ENCODE assay signal across 8 cellular contexts in genomic region chr14:24051162-24051788, GRCh38. TPM values are rescaled to one million over a fixed set of nuclear protein-coding genes. Genes with fewer than 3 reads are reported as not detected.
A peak's percentile ranks its signal among the peaks of the same experiment; 100 is the strongest.
DNase-seq lines count a peak whose midpoint lies in the region; ATAC-seq, FAIRE-seq and TF ChIP-seq lines count a peak whose summit lies in the region.

No MANE protein-coding gene starts in this region.

- H3K36me3 Mint-ChIP-seq in activated naive CD8-positive, alpha-beta T cell, result no peaks in the 10 kb centered on the region

- H3K9me3 ChIP-seq in iPS-20b (ENCODE audit: insufficient read depth, low read depth, low read length), result no peaks in the 10 kb centered on the region
- H3K9me3 ChIP-seq in spleen, result no peaks in the 10 kb centered on the region

- intact Hi-C loops in spleen (cut with DNase I; ENCODE audit: low total_unique reads), result no loop called here

- H3K36me3 ChIP-seq in iPS-20b (ENCODE audit: insufficient read depth, low read depth, low read length) (no peaks in the 10 kb centered on the region), spleen (no peaks in the 10 kb centered on the region)

- H3K27me3 ChIP-seq in iPS-20b (ENCODE audit: insufficient read depth, low read length) (no peaks in the 10 kb centered on the region; the same call in 1 of the 2 replicates), spleen (replicated peaks in 1 of 7) (peaks cover 0 to 30% (median 0%) of the 10 kb centered on the region in 7 donors)

- no peak for TF ChIP-seq CTCF in spleen (IDR thresholded peaks at IDR 0.05 in 8 of 11, conservative IDR thresholded peaks at IDR 0.05 in 3 of 11)

- peak overlapping the region; percentile 37 for H3K27ac Mint-ChIP-seq in activated naive CD8-positive, alpha-beta T cell

- FAIRE-seq in RCC 7860 (lab: Jason Lieb, UNC), result no peak

- H3K4me1 Mint-ChIP-seq in activated naive CD8-positive, alpha-beta T cell (ENCODE audit: low read depth), result peaks cover 18% of the 10 kb centered on the region

- no peaks in the 10 kb centered on the region for H3K9me3 Mint-ChIP-seq in activated naive CD8-positive, alpha-beta T cell (ENCODE audit: low read depth)

- peak; percentile 17 for ATAC-seq in HG02852 (IDR thresholded peaks at IDR 0.05; ENCODE audit: unreplicated experiment)

- 20 to 30% (median 25%) methylated on average over 18 to 20 of the region's 20 CpGs for WGBS in spleen, 5 donors

- H3K9ac ChIP-seq in iPS-20b (ENCODE audit: low read depth, low read length), result peak overlapping the region; percentile 84

- no peak for DNase-seq in spleen
- DNase-seq in SKM-1 treated with dmso at 0.1 percent for 144 hours (lab: John Stamatoyannopoulos, UW; ENCODE audit: unreplicated experiment), result no peak
- no peak for DNase-seq in RCC 7860 (ENCODE audit: low spot score)
- DNase-seq in SHP77 treated with DMSO at 0.1 percent for 48 hours (lab: John Stamatoyannopoulos, UW), result no peak

- H3K4me3 ChIP-seq in GM08714 (ENCODE audit: low read length) (peak overlapping the region; percentile 56; the same call in 1 of the 2 replicates), iPS-20b (ENCODE audit: low read length) (peak overlapping the region; percentile 87), spleen (peak overlapping the region; percentile 50 to 94 (median 74))

- peaks cover 8% of the 10 kb centered on the region for H3K27me3 Mint-ChIP-seq in activated naive CD8-positive, alpha-beta T cell

- H3K4me1 ChIP-seq in iPS-20b (ENCODE audit: insufficient read depth, low read length) (peaks cover 3% of the 10 kb centered on the region; the same call in 1 of the 2 replicates), spleen (peaks cover 8 to 43% (median 28%) of the 10 kb centered on the region in 6 donors)

- peak overlapping the region; percentile 84 for H3K4me3 Mint-ChIP-seq in activated naive CD8-positive, alpha-beta T cell

- TF ChIP-seq POLR2A in spleen (IDR thresholded peaks at IDR 0.05), result no peak

- H3K27ac ChIP-seq in iPS-20b (ENCODE audit: low read length) (no peak overlapping the region), spleen (peak overlapping the region in 6 of 8 donors; percentile 59 to 80 (median 70))

RNA-seq across cellular contexts. Expression of gene CARMIL3, which starts 0.5 kb away (rescaled TPM):
- total RNA-seq in spleen, result 1 to 10 TPM in 6 of 7 donors, under 1 TPM in 1; 0.44 to 3.2 (median 1.5) TPM
- polyA plus RNA-seq in spleen, result 1 to 10 TPM in 2 of 3 donors, under 1 TPM in 1; 0.39 to 1.8 (median 1.0) TPM

RNA-seq across cellular contexts. Expression of gene CPNE6, which starts 20.1 kb away (rescaled TPM):
- under 1 TPM in 1 of 7 donors, not detected in 6; 0.13 TPM for total RNA-seq in spleen
- under 1 TPM in 1 of 3 donors, not detected in 2; 0.03 TPM for polyA plus RNA-seq in spleen

RNA-seq across cellular contexts. Expression of gene PCK2, which starts 42.8 kb away (rescaled TPM):
- total RNA-seq in spleen, result 10 to 100 TPM; 31.4 to 52.3 (median 34.9) TPM
- 10 to 100 TPM; 25.3 to 35.7 (median 27.9) TPM for polyA plus RNA-seq in spleen
